23 cellular contexts compared by ENCODE assay signal in the genomic region with DNA sequence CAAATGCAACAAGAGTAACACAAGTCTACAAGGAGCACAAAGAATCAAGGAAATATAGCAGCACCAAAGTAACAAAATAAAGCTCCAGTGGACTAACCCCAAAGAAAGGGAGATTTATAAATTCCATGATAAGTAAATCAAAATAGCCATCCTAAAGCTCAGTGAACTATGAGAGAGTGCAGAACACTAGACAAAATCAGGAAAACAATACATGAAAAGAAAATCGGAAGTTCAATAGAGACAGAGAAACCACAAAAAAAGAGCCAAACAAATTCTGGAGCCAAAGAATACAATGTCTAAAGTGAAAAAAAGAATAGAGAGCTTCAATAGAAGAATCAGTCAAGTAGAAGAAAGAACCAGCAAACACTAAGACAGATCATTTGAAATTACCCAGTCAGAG.
DNase-seq lines count a peak whose midpoint lies in the region; ATAC-seq, FAIRE-seq and TF ChIP-seq lines count a peak whose summit lies in the region.
"Had no signal": no experiment of that assay in that cellular context is flagged by ENCODE, and none has a peak within 500 bp of the region (broad histone marks: within the 10 kb centered on the region; RNA-seq: fewer than 3 reads in every experiment).

No MANE protein-coding gene starts in this region.

- in situ Hi-C loops in HepG2 (cut with HindIII; ENCODE audit: extremely low pct_ligation_motif_present, low pct_unique_long_range_greater_than_20kb) (loop anchor here (5.0 to 25.0 kb wide), 2 partner anchors 248 to 763 kb away; a partner anchor contains a TSS), astrocyte of the cerebellum (cut with HindIII; ENCODE audit: low sequenced_read_pairs) (no loop called here)

- TF ChIP-seq POLR2A in HepG2 (IDR thresholded peaks at IDR 0.05; ENCODE audit: insufficient read depth in 1 of 2, low read depth in 2 of 2, low read length in 2 of 2): no peak
- TF ChIP-seq POLR2A in right lobe of liver (IDR thresholded peaks at IDR 0.05): no peak

- ATAC-seq in HepG2 (no peak), right lobe of liver (no peak), lower lobe of right lung (no peak), Right ventricle myocardium inferior (no peak)
- ATAC-seq: K562 had no signal

- intact Hi-C loops in HepG2 (cut with micrococcal nuclease; ENCODE audit: unreplicated experiment): loop anchor here (10.0 kb wide), 3 partner anchors 145 to 745 kb away; no protein-coding TSS in a partner anchor
- intact Hi-C loops in right lobe of liver (cut with DNase I): no loop called here
- intact Hi-C loops in lower lobe of right lung (cut with DNase I): no loop called here
- intact Hi-C loops in Right ventricle myocardium inferior (cut with DNase I): no loop called here

- H3K36me3 ChIP-seq in HepG2 (replicated peaks in 1 of 2; ENCODE audit: control insufficient read depth in 1 of 2, insufficient read depth in 2 of 2, low read length in 2 of 2) (no peaks in the 10 kb centered on the region), right lobe of liver (no peaks in the 10 kb centered on the region), keratinocyte (ENCODE audit: control insufficient read depth in 2 of 2, extremely low read depth in 1 of 2, insufficient read depth in 2 of 2, low read length in 2 of 2) (no peaks in the 10 kb centered on the region), lower lobe of right lung (no peaks in the 10 kb centered on the region)
- H3K36me3 ChIP-seq: BLaER1 had no signal

- TF ChIP-seq RAD21 in HepG2 (CRISPR knock-in tag; IDR thresholded peaks at IDR 0.05): no peak

- no peak for TF ChIP-seq CTCF in HepG2 (CRISPR knock-in tag; IDR thresholded peaks at IDR 0.05)
- no peak for TF ChIP-seq CTCF in right lobe of liver (IDR thresholded peaks at IDR 0.05)
- TF ChIP-seq CTCF in astrocyte of the cerebellum (IDR thresholded peaks at IDR 0.05; ENCODE audit: low read depth, low read length, missing control alignments): no peak
- TF ChIP-seq CTCF in keratinocyte (optimal IDR thresholded peaks at IDR 0.05 in 1 of 3, IDR thresholded peaks at IDR 0.05 in 1 of 3, conservative IDR thresholded peaks at IDR 0.05 in 1 of 3; ENCODE audit: extremely low read depth in 1 of 3, insufficient read depth in 2 of 3, low read length in 3 of 3): no peak
- TF ChIP-seq CTCF in lower lobe of right lung (IDR thresholded peaks at IDR 0.05): no peak

- no peaks in the 10 kb centered on the region for H3K9me3 ChIP-seq in HepG2 (ENCODE audit: low read length)
- H3K9me3 ChIP-seq in right lobe of liver: no peaks in the 10 kb centered on the region
- H3K9me3 ChIP-seq in keratinocyte (ENCODE audit: control insufficient read depth, low read depth, low read length): no peaks in the 10 kb centered on the region
- no peaks in the 10 kb centered on the region for H3K9me3 ChIP-seq in lower lobe of right lung
- H3K9me3 ChIP-seq: BLaER1 had no signal

- H3K4me3 ChIP-seq in HepG2 (replicated peaks in 1 of 3; ENCODE audit: insufficient read depth in 1 of 3, low read depth in 2 of 3, low read length in 3 of 3) (no peak overlapping the region), right lobe of liver (no peak overlapping the region), astrocyte of the cerebellum (ENCODE audit: low read depth, low read length) (no peak overlapping the region), keratinocyte (ENCODE audit: control insufficient read depth in 2 of 3, extremely low read depth in 1 of 3, insufficient read depth in 2 of 3, low read depth in 1 of 3, low read length in 3 of 3) (no peak overlapping the region), lower lobe of right lung (no peak overlapping the region)
- H3K4me3 ChIP-seq: BLaER1, K562, SK-N-MC had no signal

- H3K4me1 ChIP-seq in HepG2 (ENCODE audit: insufficient read depth, low read length) (peaks cover 29% of the 10 kb centered on the region), right lobe of liver (no peaks in the 10 kb centered on the region), keratinocyte (ENCODE audit: control insufficient read depth, extremely low read depth, insufficient read depth, low read length) (peaks cover 50% of the 10 kb centered on the region), lower lobe of right lung (no peaks in the 10 kb centered on the region)
- H3K4me1 ChIP-seq: BLaER1 had no signal

- H3K27ac ChIP-seq in HepG2 (ENCODE audit: extremely low read length, insufficient read depth, low read length): no peak overlapping the region
- no peak overlapping the region for H3K27ac ChIP-seq in right lobe of liver
- peak overlapping the region; percentile 56 for H3K27ac ChIP-seq in keratinocyte (ENCODE audit: control insufficient read depth, insufficient read depth, low read length)
- no peak overlapping the region for H3K27ac ChIP-seq in lower lobe of right lung
- H3K27ac ChIP-seq: BLaER1, HL-60, RWPE1, SK-N-MC had no signal

- dilution Hi-C loops in keratinocyte (cut with MboI; ENCODE audit: extremely low pct_ligation_motif_present, low sequenced_read_pairs): no loop called here

- H3K79me2 ChIP-seq in HepG2 (ENCODE audit: insufficient read depth, low read length) (no peaks in the 10 kb centered on the region), keratinocyte (ENCODE audit: control insufficient read depth, insufficient read depth, low read length) (no peaks in the 10 kb centered on the region)

- no peaks in the 10 kb centered on the region for H3K9me1 ChIP-seq in keratinocyte (ENCODE audit: control insufficient read depth, extremely low read depth, insufficient read depth, low read length)

- H3K4me2 ChIP-seq in HepG2 (ENCODE audit: low read depth, low read length): 0 out of 2 replicates have a peak overlapping the region, but pooled peaks have one; percentile 39
- H3K4me2 ChIP-seq in keratinocyte (ENCODE audit: control insufficient read depth, extremely low read depth, insufficient read depth, low read depth, low read length): no peak overlapping the region
- H3K4me2 ChIP-seq: BLaER1 had no signal

- POLR2A ChIA-PET in HepG2 (lab: Yijun Ruan, JAX): no interaction called here

- no peak for DNase-seq in HepG2 (ENCODE audit: low spot score)
- no peak for DNase-seq in right lobe of liver
- peak; percentile 73 for DNase-seq in astrocyte of the cerebellum (ENCODE audit: low read depth)
- no peak for DNase-seq in keratinocyte (ENCODE audit: low read depth, low spot score)
- no peak for DNase-seq in lower lobe of right lung
- DNase-seq in Right ventricle myocardium inferior (ENCODE audit: missing footprints): no peak
- DNase-seq in AG20443 (ENCODE audit: low spot score): no peak
- DNase-seq: 8988T; CD4-positive, CD25-positive, alpha-beta regulatory T cell; GOT3; HCEC 1CT; Kasumi-1; MM.1S; NCI-H2029; NCI-H510A; NCI-H69; SIG-M5 had no signal

- CTCF ChIA-PET in HepG2 (lab: Yijun Ruan, JAX; ENCODE audit: low intra/inter-chr PET ratio, low total read pairs): no interaction called here

- 71% methylated on average over 1 of the region's 1 CpG for WGBS in HepG2 (ENCODE audit: low lambda C conversion rate)
- 75% methylated on average over 1 of the region's 1 CpG for WGBS in right lobe of liver (ENCODE audit: insufficient coverage, low coverage, low lambda C conversion rate, missing lambda C conversion rate)

- no peak for FAIRE-seq in HepG2 (lab: Jason Lieb, UNC)
- no peak for FAIRE-seq in keratinocyte (lab: Jason Lieb, UNC)
- FAIRE-seq: D721Med, K562 had no signal

- TF ChIP-seq EP300 in HepG2 (IDR thresholded peaks at IDR 0.05; ENCODE audit: low read depth in 2 of 2, low read length in 2 of 2) (no peak), HepG2 (CRISPR knock-in tag; IDR thresholded peaks at IDR 0.05; ENCODE audit: borderline replicate concordance) (no peak)

- no TSS peak for BruUV-seq in HepG2 (replicated peaks; lab: Mats Ljungman, UMichigan)

- H3K9ac ChIP-seq in HepG2 (ENCODE audit: insufficient read depth, low read depth, low read length): no peak overlapping the region
- H3K9ac ChIP-seq in keratinocyte (ENCODE audit: control insufficient read depth, extremely low read depth, insufficient read depth, low read length): no peak overlapping the region
- H3K9ac ChIP-seq: BLaER1 had no signal

- no peak overlapping the region for H2AFZ ChIP-seq in HepG2 (ENCODE audit: low read length)
- H2AFZ ChIP-seq in keratinocyte (ENCODE audit: control insufficient read depth, low read length): no peak overlapping the region

- H4K20me1 ChIP-seq in HepG2 (ENCODE audit: insufficient read depth, low read length) (no peaks in the 10 kb centered on the region), keratinocyte (ENCODE audit: control insufficient read depth, extremely low read depth, insufficient read depth, low read length) (no peaks in the 10 kb centered on the region)
- H4K20me1 ChIP-seq: BLaER1 had no signal

- no peaks in the 10 kb centered on the region for H3K27me3 ChIP-seq in HepG2 (ENCODE audit: control insufficient read depth in 1 of 2, insufficient read depth in 2 of 2, low read length in 2 of 2)
- no peaks in the 10 kb centered on the region for H3K27me3 ChIP-seq in right lobe of liver
- H3K27me3 ChIP-seq in keratinocyte (ENCODE audit: control insufficient read depth, extremely low read depth, insufficient read depth, low read length): no peaks in the 10 kb centered on the region
- H3K27me3 ChIP-seq in lower lobe of right lung (ENCODE audit: low read depth): no peaks in the 10 kb centered on the region
- H3K27me3 ChIP-seq: BLaER1 had no signal

TF ChIP-seq in HepG2, 621 proteins besides CTCF, POLR2A, EP300 and RAD21 (continues in another document):
- TF ChIP-seq, protein P1, sequence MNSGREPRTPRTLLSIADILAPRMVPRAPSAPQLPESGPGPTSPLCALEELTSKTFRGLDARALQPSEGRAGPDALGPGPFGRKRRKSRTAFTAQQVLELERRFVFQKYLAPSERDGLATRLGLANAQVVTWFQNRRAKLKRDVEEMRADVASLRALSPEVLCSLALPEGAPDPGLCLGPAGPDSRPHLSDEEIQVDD (CRISPR knock-in tag; IDR thresholded peaks at IDR 0.05; ENCODE audit: borderline replicate concordance): no peak
- TF ChIP-seq, protein P2, sequence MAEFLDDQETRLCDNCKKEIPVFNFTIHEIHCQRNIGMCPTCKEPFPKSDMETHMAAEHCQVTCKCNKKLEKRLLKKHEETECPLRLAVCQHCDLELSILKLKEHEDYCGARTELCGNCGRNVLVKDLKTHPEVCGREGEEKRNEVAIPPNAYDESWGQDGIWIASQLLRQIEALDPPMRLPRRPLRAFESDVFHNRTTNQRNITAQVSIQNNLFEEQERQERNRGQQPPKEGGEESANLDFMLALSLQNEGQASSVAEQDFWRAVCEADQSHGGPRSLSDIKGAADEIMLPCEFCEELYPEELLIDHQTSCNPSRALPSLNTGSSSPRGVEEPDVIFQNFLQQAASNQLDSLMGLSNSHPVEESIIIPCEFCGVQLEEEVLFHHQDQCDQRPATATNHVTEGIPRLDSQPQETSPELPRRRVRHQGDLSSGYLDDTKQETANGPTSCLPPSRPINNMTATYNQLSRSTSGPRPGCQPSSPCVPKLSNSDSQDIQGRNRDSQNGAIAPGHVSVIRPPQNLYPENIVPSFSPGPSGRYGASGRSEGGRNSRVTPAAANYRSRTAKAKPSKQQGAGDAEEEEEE (CRISPR knock-in tag; IDR thresholded peaks at IDR 0.05; ENCODE audit: borderline replicate concordance): no peak
- TF ChIP-seq TBP (CRISPR knock-in tag; IDR thresholded peaks at IDR 0.05): no peak
- no peak for TF ChIP-seq RORA (CRISPR knock-in tag; IDR thresholded peaks at IDR 0.05)
- no peak for TF ChIP-seq ZNF317 (CRISPR knock-in tag; IDR thresholded peaks at IDR 0.05)
- TF ChIP-seq ONECUT2 (CRISPR knock-in tag; IDR thresholded peaks at IDR 0.05): no peak
